In the genomic region with DNA sequence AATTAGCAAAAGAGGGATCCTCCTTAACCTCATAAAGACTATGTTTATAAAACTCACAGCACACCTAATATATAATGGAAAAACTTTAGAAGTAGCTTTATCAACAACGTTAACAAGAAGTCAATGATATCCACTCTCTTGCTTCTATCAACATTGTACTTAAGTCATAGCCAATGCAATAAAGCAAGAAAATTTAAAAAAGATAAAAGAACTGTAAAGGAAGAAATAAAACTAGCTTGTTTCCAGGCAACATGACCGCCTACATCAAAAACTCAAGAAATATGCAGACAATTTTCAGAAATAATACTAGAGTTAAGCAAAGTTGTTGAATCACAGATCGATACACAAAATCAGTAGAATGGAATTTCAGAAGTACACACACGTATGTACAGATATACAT, we compare ENCODE assay signal across 29 cellular contexts.
"Had no signal": no experiment of that assay in that cellular context is flagged by ENCODE, and none has a peak within 500 bp of the region (broad histone marks: within the 10 kb centered on the region; RNA-seq: fewer than 3 reads in every experiment).

No MANE protein-coding gene starts in this region.

- ATAC-seq: effector memory CD8-positive, alpha-beta T cell; esophagus mucosa; foreskin keratinocyte; gastrocnemius medialis; gastroesophageal sphincter; heart left ventricle; heart right ventricle had no signal

- H3K27ac ChIP-seq: colonic mucosa, coronary artery, dorsolateral prefrontal cortex, epithelial cell of prostate, esophagus muscularis mucosa, esophagus squamous epithelium, foreskin keratinocyte, gastrocnemius medialis, gastroesophageal sphincter, heart left ventricle, heart right ventricle, hepatocyte had no signal

- H2AFZ ChIP-seq: hepatocyte had no signal

- H3K27me3 ChIP-seq: colonic mucosa, esophagus muscularis mucosa, esophagus squamous epithelium, foreskin keratinocyte, gastrocnemius medialis, gastroesophageal sphincter, heart left ventricle, heart right ventricle, hepatocyte had no signal

- H3K36me3 ChIP-seq: colonic mucosa, esophagus muscularis mucosa, esophagus squamous epithelium, gastrocnemius medialis, gastroesophageal sphincter, heart left ventricle, heart right ventricle had no signal

- H3K4me1 ChIP-seq: colonic mucosa, esophagus muscularis mucosa, esophagus squamous epithelium, gastrocnemius medialis, gastroesophageal sphincter, heart left ventricle, heart right ventricle had no signal

- H3K79me2 ChIP-seq: hepatocyte had no signal

- H3K9me3 ChIP-seq: colonic mucosa had no signal

- DNase-seq: colonic mucosa; cortex of kidney; dermis blood vessel endothelial cell; dorsolateral prefrontal cortex; effector CD4-positive, alpha-beta T cell; effector CD8-positive, alpha-beta T cell; effector memory CD4-positive, alpha-beta T cell; effector memory CD8-positive, alpha-beta T cell; endodermal cell; erythroblast; esophagus squamous epithelium; foreskin fibroblast; foreskin keratinocyte; foreskin melanocyte; gastrocnemius medialis; glutamatergic neuron; head of caudate nucleus; heart left ventricle; heart right ventricle had no signal

- FAIRE-seq: colon, endometrium, endothelial cell of umbilical vein, frontal cortex had no signal

- H3K4me3 ChIP-seq: colonic mucosa, coronary artery, dorsolateral prefrontal cortex, esophagus muscularis mucosa, esophagus squamous epithelium, gastrocnemius medialis, gastroesophageal sphincter, heart left ventricle, heart right ventricle, hepatocyte had no signal

- H3K4me2 ChIP-seq: hepatocyte had no signal
